Comparison of ENCODE assay signal across 8 cellular contexts in the genomic region with DNA sequence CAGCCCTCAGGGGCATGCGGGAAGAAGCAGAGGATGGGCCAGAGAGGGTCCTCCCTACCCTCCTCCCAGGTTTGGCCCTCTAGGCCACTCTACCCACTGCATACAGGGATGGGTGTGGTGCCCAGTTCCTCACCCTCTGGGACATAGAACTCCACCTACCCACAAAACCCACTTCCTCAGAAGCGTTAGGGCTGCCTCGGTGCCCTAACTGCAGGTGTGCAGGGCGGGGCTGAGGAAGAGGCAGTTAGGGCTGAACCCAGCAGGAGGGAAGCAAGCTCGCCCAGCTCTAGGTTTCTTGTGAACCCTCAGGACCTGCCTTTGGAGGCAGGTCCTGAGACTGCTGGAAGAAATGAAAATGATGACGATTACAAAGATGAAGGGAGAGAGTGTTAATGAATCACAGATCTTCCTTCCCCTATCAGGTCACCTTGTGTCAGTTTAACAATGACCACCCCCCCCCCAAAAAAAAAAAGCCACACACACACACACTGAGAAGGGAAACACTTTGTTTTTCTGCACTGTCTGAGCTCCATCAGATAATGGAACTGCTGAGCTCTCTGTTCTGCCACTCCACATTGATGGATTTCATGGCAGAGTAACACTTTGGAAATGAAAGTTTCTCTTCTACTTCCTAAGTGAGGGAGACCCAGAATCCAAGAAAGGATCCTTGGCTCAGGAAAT.
DNase-seq lines count a peak whose midpoint lies in the region; ATAC-seq, FAIRE-seq and TF ChIP-seq lines count a peak whose summit lies in the region.

No MANE protein-coding gene starts in this region.

- peak overlapping the region; percentile 31; the same call in 1 of the 2 replicates for H3K4me3 ChIP-seq in OCI-LY3 (ENCODE audit: low read length)

- H3K4me3 Mint-ChIP-seq in activated naive CD8-positive, alpha-beta T cell treated with anti-CD3 and anti-CD28 coated beads, Interleukin-2, amount 50 U/mL, for 24 hours = peak overlapping the region; percentile 54

- no peak for TF ChIP-seq CTCF in OCI-LY3 (IDR thresholded peaks at IDR 0.05; ENCODE audit: low read depth, low read length)

- no peak for DNase-seq in GM12892 (ENCODE audit: insufficient read length)
- DNase-seq in activated naive CD8-positive, alpha-beta T cell treated with anti-CD3 and anti-CD28 coated beads, Interleukin-2, amount 50 U/mL, for 24 hours = peak; percentile 61
- DNase-seq in stimulated activated CD8-positive, alpha-beta memory T cell treated with anti-CD3 and anti-CD28 coated beads, Interleukin-4, amount 100 ng/mL, for 48 hours = peak; percentile 61
- DNase-seq in posterior vena cava (ENCODE audit: low spot score) = no peak
- no peak for DNase-seq in NCI-H2081 (lab: John Stamatoyannopoulos, UW)
- no peak for DNase-seq in medulla oblongata (ENCODE audit: extremely low spot score)

- FAIRE-seq in GM12892 (lab: Jason Lieb, UNC) = peak; percentile 66

- H3K27me3 Mint-ChIP-seq in activated naive CD8-positive, alpha-beta T cell treated with anti-CD3 and anti-CD28 coated beads, Interleukin-2, amount 50 U/mL, for 24 hours = no peaks in the 10 kb centered on the region

- peak overlapping the region; percentile 56 for H3K4me2 ChIP-seq in OCI-LY3 (ENCODE audit: low read length)

- no peaks in the 10 kb centered on the region for H3K27me3 ChIP-seq in OCI-LY3 (ENCODE audit: low read depth, low read length)

- peaks cover 22% of the 10 kb centered on the region for H3K4me1 ChIP-seq in OCI-LY3 (ENCODE audit: low read length)

- no peaks in the 10 kb centered on the region for H3K9me3 Mint-ChIP-seq in activated naive CD8-positive, alpha-beta T cell treated with anti-CD3 and anti-CD28 coated beads, Interleukin-2, amount 50 U/mL, for 24 hours

- no peaks in the 10 kb centered on the region for H3K36me3 Mint-ChIP-seq in activated naive CD8-positive, alpha-beta T cell treated with anti-CD3 and anti-CD28 coated beads, Interleukin-2, amount 50 U/mL, for 24 hours (ENCODE audit: low read depth)

- peak overlapping the region; percentile 15; the same call in 1 of the 2 replicates for H3K27ac ChIP-seq in OCI-LY3 (ENCODE audit: low read length)

- H2AFZ ChIP-seq in OCI-LY3 (ENCODE audit: low read depth, low read length) = peak overlapping the region; percentile 89; the same call in 1 of the 2 replicates

- peak overlapping the region; percentile 89 for H3K27ac Mint-ChIP-seq in activated naive CD8-positive, alpha-beta T cell treated with anti-CD3 and anti-CD28 coated beads, Interleukin-2, amount 50 U/mL, for 24 hours

- H3K36me3 ChIP-seq in OCI-LY3 (replicated peaks; ENCODE audit: low read depth, low read length) = no peaks in the 10 kb centered on the region

- intact Hi-C loops in posterior vena cava (cut with DNase I) = no loop called here

- no peaks in the 10 kb centered on the region for H3K9me3 ChIP-seq in OCI-LY3 (ENCODE audit: insufficient read depth, low read length)

- H3K9ac ChIP-seq in OCI-LY3 (ENCODE audit: low read length) = 0 out of 2 replicates have a peak overlapping the region, but pooled peaks have one; percentile 15

- H3K4me1 Mint-ChIP-seq in activated naive CD8-positive, alpha-beta T cell treated with anti-CD3 and anti-CD28 coated beads, Interleukin-2, amount 50 U/mL, for 24 hours = peaks cover 82% of the 10 kb centered on the region

- peak; percentile 69 for ATAC-seq in HG02623 (IDR thresholded peaks at IDR 0.05; ENCODE audit: unreplicated experiment)
- ATAC-seq in activated naive CD8-positive, alpha-beta T cell treated with anti-CD3 and anti-CD28 coated beads, Interleukin-2, amount 50 U/mL, for 24 hours = peak; percentile 37

- no peaks in the 10 kb centered on the region for H3K79me2 ChIP-seq in OCI-LY3 (ENCODE audit: low read length)

- no peak for TF ChIP-seq POLR2A in GM12892 (IDR thresholded peaks at IDR 0.05; ENCODE audit: low read depth, low read length)

- H4K20me1 ChIP-seq in OCI-LY3 (ENCODE audit: insufficient read depth, low read length) = no peaks in the 10 kb centered on the region

Comparison
In these comparisons a context has a peak if more than half of its experiments do, and no peak if none do; other contexts are left out.
1. DNase-seq: peak in activated naive CD8-positive, alpha-beta T cell treated with anti-CD3 and anti-CD28 coated beads, Interleukin-2, amount 50 U/mL, for 24 hours (single experiment) and stimulated activated CD8-positive, alpha-beta memory T cell treated with anti-CD3 and anti-CD28 coated beads, Interleukin-4, amount 100 ng/mL, for 48 hours (single experiment); none in GM12892 (single experiment), posterior vena cava (single experiment), NCI-H2081 (0 of 2) and medulla oblongata (single experiment).